ENCODE assay signal across 25 cellular contexts in the genomic region with DNA sequence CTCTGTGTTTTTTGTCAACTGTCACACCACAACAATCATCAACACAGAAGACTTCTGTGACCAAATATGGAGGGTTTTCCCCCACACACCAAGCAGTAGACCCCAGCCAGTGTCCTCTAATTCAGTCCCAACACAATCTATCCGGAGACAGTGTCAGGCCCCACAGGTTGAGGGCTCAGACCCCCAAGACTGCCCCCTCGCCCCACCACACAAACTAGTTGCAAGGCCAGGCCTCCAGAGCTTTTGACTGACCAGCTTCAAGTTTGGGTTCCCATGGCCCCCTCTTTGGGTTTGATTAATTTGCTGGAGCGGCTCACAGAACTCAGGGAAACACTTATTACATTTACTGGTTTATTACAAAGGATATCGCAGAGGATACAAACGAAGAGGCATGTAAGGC. TPM values are rescaled to one million over a fixed set of nuclear protein-coding genes. Genes with fewer than 3 reads are reported as not detected.
"Had no signal": no experiment of that assay in that cellular context is flagged by ENCODE, and none has a peak within 500 bp of the region (broad histone marks: within the 10 kb centered on the region; RNA-seq: fewer than 3 reads in every experiment).

No MANE protein-coding gene starts in this region.

- H3K36me3 Mint-ChIP-seq: memory B cell, naive B cell, neural progenitor cell, type B pancreatic cell had no signal

- H3K27ac Mint-ChIP-seq: activated naive CD8-positive, alpha-beta T cell treated with anti-CD3 and anti-CD28 coated beads, Interleukin-2, amount 50 U/mL, for 24 hours; memory B cell; naive B cell; neural progenitor cell; progenitor cell of endocrine pancreas; type B pancreatic cell had no signal

- H3K4me3 Mint-ChIP-seq: activated naive CD8-positive, alpha-beta T cell treated with anti-CD3 and anti-CD28 coated beads, Interleukin-2, amount 50 U/mL, for 24 hours; memory B cell; naive B cell; neural progenitor cell; type B pancreatic cell had no signal

- DNase-seq: activated CD4-positive, alpha-beta T cell treated with anti-CD3 and anti-CD28 coated beads for 1 hour; activated CD8-positive, alpha-beta memory T cell treated with anti-CD3 and anti-CD28 coated beads, Interleukin-2, amount 50 U/mL, for 4 hours; activated gamma-delta T cell; activated naive CD4-positive, alpha-beta T cell treated with anti-CD3 and anti-CD28 coated beads, Interleukin-2, amount 50 U/mL, for 16 hours; activated naive CD8-positive, alpha-beta T cell treated with anti-CD3 and anti-CD28 coated beads, Interleukin-2, amount 50 U/mL, for 24 hours; activated T-cell treated with anti-CD3 and anti-CD28 coated beads, Interleukin-2, amount 50 U/mL, for 48 hours; anterior cingulate cortex; body of pancreas; dermis blood vessel endothelial cell; effector CD8-positive, alpha-beta T cell; glutamatergic neuron; hypothalamus; naive B cell; retina; spleen; stimulated activated CD4-positive, alpha-beta T cell treated with anti-CD3 and anti-CD28 coated beads, Interleukin-4, amount 100 ng/mL, for 1 hour; stimulated activated naive CD4-positive, alpha-beta T cell; T-helper 9 cell had no signal

- H3K9me3 Mint-ChIP-seq: activated naive CD8-positive, alpha-beta T cell treated with anti-CD3 and anti-CD28 coated beads, Interleukin-2, amount 50 U/mL, for 24 hours; memory B cell; neural progenitor cell; type B pancreatic cell had no signal

- H3K27ac ChIP-seq: body of pancreas, cardiac muscle cell, neural progenitor cell, spleen, thoracic aorta had no signal

- H3K27me3 Mint-ChIP-seq: type B pancreatic cell had no signal

- H3K27me3 ChIP-seq: body of pancreas, cardiac muscle cell, neural progenitor cell had no signal

- ATAC-seq: activated naive CD8-positive, alpha-beta T cell treated with anti-CD3 and anti-CD28 coated beads, Interleukin-2, amount 50 U/mL, for 24 hours; body of pancreas; esophagus mucosa had no signal

- H3K4me1 ChIP-seq: neural progenitor cell had no signal

RNA-seq across cellular contexts. Expression of a gene that starts 37.2 kb away (rescaled TPM):
- total RNA-seq: body of pancreas had no signal
